In genomic region chr17:60049936-60050335, GRCh38 we compare ENCODE assay signal across 20 cellular contexts.
"Had no signal": no experiment of that assay in that cellular context is flagged by ENCODE, and none has a peak within 500 bp of the region (broad histone marks: within the 10 kb centered on the region; RNA-seq: fewer than 3 reads in every experiment).

No MANE protein-coding gene starts in this region.

- H3K27me3 ChIP-seq: ascending aorta, brain microvascular endothelial cell, foreskin keratinocyte, left lung had no signal

- H3K9me3 Mint-ChIP-seq: activated CD4-positive, alpha-beta memory T cell treated with anti-CD3 and anti-CD28 coated beads, Interleukin-2, amount 10 ng/mL, durations not matched to agents 7 days and 5 days; activated CD4-positive, alpha-beta T cell treated with anti-CD3 and anti-CD28 coated beads, Interleukin-2, amount 10 ng/mL, durations not matched to agents 24 days and 14 days; mesothelial cell of epicardium; naive thymus-derived CD8-positive, alpha-beta T cell had no signal

- H3K4me3 ChIP-seq: ascending aorta, left lung, lung had no signal

- H3K9me3 ChIP-seq: ascending aorta, left lung had no signal

- H3K4me1 Mint-ChIP-seq: activated CD4-positive, alpha-beta memory T cell treated with anti-CD3 and anti-CD28 coated beads, Interleukin-2, amount 10 ng/mL, durations not matched to agents 7 days and 5 days; activated CD4-positive, alpha-beta T cell treated with anti-CD3 and anti-CD28 coated beads, Interleukin-2, amount 10 ng/mL, durations not matched to agents 24 days and 14 days; mesothelial cell of epicardium; naive thymus-derived CD8-positive, alpha-beta T cell had no signal

- H3K27ac Mint-ChIP-seq: activated CD4-positive, alpha-beta memory T cell treated with anti-CD3 and anti-CD28 coated beads, Interleukin-2, amount 10 ng/mL, durations not matched to agents 7 days and 5 days; activated CD4-positive, alpha-beta T cell treated with anti-CD3 and anti-CD28 coated beads, Interleukin-2, amount 10 ng/mL, durations not matched to agents 24 days and 14 days; mesothelial cell of epicardium; progenitor cell of endocrine pancreas had no signal

- H3K4me1 ChIP-seq: ascending aorta, foreskin keratinocyte, left lung had no signal

- H3K27me3 Mint-ChIP-seq: activated CD4-positive, alpha-beta memory T cell treated with anti-CD3 and anti-CD28 coated beads, Interleukin-2, amount 10 ng/mL, durations not matched to agents 7 days and 5 days; activated CD4-positive, alpha-beta T cell treated with anti-CD3 and anti-CD28 coated beads, Interleukin-2, amount 10 ng/mL, durations not matched to agents 24 days and 14 days; naive thymus-derived CD8-positive, alpha-beta T cell; progenitor cell of endocrine pancreas had no signal

- H3K4me3 Mint-ChIP-seq: activated CD4-positive, alpha-beta memory T cell treated with anti-CD3 and anti-CD28 coated beads, Interleukin-2, amount 10 ng/mL, durations not matched to agents 7 days and 5 days; activated CD4-positive, alpha-beta T cell treated with anti-CD3 and anti-CD28 coated beads, Interleukin-2, amount 10 ng/mL, durations not matched to agents 24 days and 14 days; mesothelial cell of epicardium; naive thymus-derived CD8-positive, alpha-beta T cell had no signal

- DNase-seq: activated CD4-positive, alpha-beta memory T cell treated with anti-CD3 and anti-CD28 coated beads, Interleukin-2, amount 10 ng/mL, durations not matched to agents 7 days and 5 days; activated CD4-positive, alpha-beta T cell treated with anti-CD3 and anti-CD28 coated beads, Interleukin-2, amount 10 ng/mL, durations not matched to agents 24 days and 14 days; activated gamma-delta T cell; activated naive CD4-positive, alpha-beta T cell treated with anti-CD3 and anti-CD28 coated beads, Interleukin-2, amount 50 U/mL, for 16 hours; brain microvascular endothelial cell; central memory CD4-positive, alpha-beta T cell; dermis blood vessel endothelial cell; effector CD8-positive, alpha-beta T cell; foreskin keratinocyte; kidney glomerular epithelial cell; left lung; naive thymus-derived CD8-positive, alpha-beta T cell; retina; stimulated activated CD4-positive, alpha-beta T cell treated with anti-CD3 and anti-CD28 coated beads, Interleukin-4, amount 100 ng/mL, for 24 hours; stimulated activated naive CD8-positive, alpha-beta T cell treated with anti-CD3 and anti-CD28 coated beads, Interleukin-15, Interleukin-2, amounts not matched to agents 100 U/mL and 50 U/mL, for 24 hours had no signal

- ATAC-seq: esophagus mucosa; foreskin keratinocyte; left lung; naive thymus-derived CD8-positive, alpha-beta T cell; stimulated activated naive CD8-positive, alpha-beta T cell treated with anti-CD3 and anti-CD28 coated beads, Interleukin-15, Interleukin-2, amounts not matched to agents 100 U/mL and 50 U/mL, for 24 hours had no signal

- H3K27ac ChIP-seq: ascending aorta, brain microvascular endothelial cell, foreskin keratinocyte, left lung had no signal
